In the genomic region with DNA sequence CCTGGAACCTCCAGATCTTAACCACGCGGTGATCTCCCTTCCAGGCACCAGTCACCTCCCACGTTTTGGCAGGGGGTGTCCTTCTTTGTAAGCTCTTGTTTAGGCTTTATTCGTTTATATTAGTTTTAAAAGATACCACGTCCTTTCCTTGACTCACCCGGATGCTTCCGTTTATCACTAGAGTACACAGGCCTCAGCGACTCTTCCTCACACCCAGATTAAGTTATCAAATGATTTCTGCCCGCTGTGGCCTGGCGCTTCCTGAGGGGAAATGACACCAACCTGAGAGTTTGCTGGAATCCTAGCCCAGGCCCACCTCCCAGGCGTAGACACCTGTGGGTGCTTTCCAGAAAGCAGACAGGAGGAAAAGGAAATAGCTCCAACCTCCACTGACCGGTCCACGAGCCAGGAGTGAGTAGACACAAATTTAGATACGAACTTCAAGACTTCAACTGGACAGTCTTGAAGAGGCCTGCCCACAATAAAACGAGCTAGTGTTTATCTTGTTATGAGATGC, we compare ENCODE assay signal across 9 cellular contexts. TPM values are rescaled to one million over a fixed set of nuclear protein-coding genes. Genes with fewer than 3 reads are reported as not detected.
A peak's percentile ranks its signal among the peaks of the same experiment; 100 is the strongest.
DNase-seq lines count a peak whose midpoint lies in the region; ATAC-seq and TF ChIP-seq lines count a peak whose summit lies in the region.
"Had no signal": no experiment of that assay in that cellular context is flagged by ENCODE, and none has a peak within 500 bp of the region (broad histone marks: within the 10 kb centered on the region; RNA-seq: fewer than 3 reads in every experiment).

No MANE protein-coding gene starts in this region.

- H3K36me3 ChIP-seq in mesenchymal stem cell (ENCODE audit: control insufficient read depth in 1 of 2, insufficient read depth in 2 of 2, low read depth in 1 of 2, low read length in 2 of 2) = no peaks in the 10 kb centered on the region

- H3K9me3 Mint-ChIP-seq in activated CD4-positive, alpha-beta T cell treated with anti-CD3 and anti-CD28 coated beads, Interleukin-2, amount 10 ng/mL, durations not matched to agents 24 days and 14 days = no peaks in the 10 kb centered on the region
- no peaks in the 10 kb centered on the region for H3K9me3 Mint-ChIP-seq in central memory CD8-positive, alpha-beta T cell
- H3K9me3 Mint-ChIP-seq in type B pancreatic cell = no peaks in the 10 kb centered on the region
- H3K9me3 Mint-ChIP-seq in activated CD8-positive, alpha-beta memory T cell treated with anti-CD3 and anti-CD28 coated beads, Interleukin-2, amount 10 ng/mL, durations not matched to agents 7 days and 5 days (ENCODE audit: low read depth) = no peaks in the 10 kb centered on the region

- H2AK5ac ChIP-seq in mesenchymal stem cell (ENCODE audit: low read length, severe bottlenecking) = peak overlapping the region; percentile 81

- no peak for ATAC-seq in central memory CD8-positive, alpha-beta T cell (replicated peaks; ENCODE audit: extremely low read depth, poor library complexity, severe bottlenecking)
- ATAC-seq in activated CD8-positive, alpha-beta memory T cell treated with anti-CD3 and anti-CD28 coated beads, Interleukin-2, amount 10 ng/mL, durations not matched to agents 7 days and 5 days = no peak

- no peak for TF ChIP-seq CTCF in type B pancreatic cell (conservative IDR thresholded peaks at IDR 0.05)

- H3K4me3 ChIP-seq in mesenchymal stem cell (ENCODE audit: insufficient read depth in 1 of 2, low read depth in 1 of 2, low read length in 2 of 2) = peak overlapping the region; percentile 64 to 95

- intact Hi-C loops in activated CD4-positive, alpha-beta T cell treated with anti-CD3 and anti-CD28 coated beads, Interleukin-2, amount 10 ng/mL, durations not matched to agents 24 days and 14 days (cut with micrococcal nuclease) = no loop called here

- no peak overlapping the region for H3K4ac ChIP-seq in mesenchymal stem cell (ENCODE audit: low read depth in 1 of 2, low read length in 2 of 2)

- H3K9ac ChIP-seq in mesenchymal stem cell (ENCODE audit: low read length) = peak overlapping the region; percentile 88

- peak overlapping the region in 1 of 2 experiments; percentile 93 for H2BK12ac ChIP-seq in mesenchymal stem cell (ENCODE audit: low read length in 2 of 2)

- no peak overlapping the region for H2BK15ac ChIP-seq in mesenchymal stem cell (ENCODE audit: low read depth, poor library complexity, severe bottlenecking)

- H3K27me3 Mint-ChIP-seq in activated CD4-positive, alpha-beta T cell treated with anti-CD3 and anti-CD28 coated beads, Interleukin-2, amount 10 ng/mL, durations not matched to agents 24 days and 14 days = peaks cover 47% of the 10 kb centered on the region
- H3K27me3 Mint-ChIP-seq in central memory CD8-positive, alpha-beta T cell = peaks cover 45% of the 10 kb centered on the region
- H3K27me3 Mint-ChIP-seq in type B pancreatic cell = peaks cover 10% of the 10 kb centered on the region
- H3K27me3 Mint-ChIP-seq in activated CD8-positive, alpha-beta memory T cell treated with anti-CD3 and anti-CD28 coated beads, Interleukin-2, amount 10 ng/mL, durations not matched to agents 7 days and 5 days = peaks cover 50% of the 10 kb centered on the region

- H3K4me3 Mint-ChIP-seq in activated CD4-positive, alpha-beta T cell treated with anti-CD3 and anti-CD28 coated beads, Interleukin-2, amount 10 ng/mL, durations not matched to agents 24 days and 14 days = peak overlapping the region; percentile 46
- peak overlapping the region; percentile 46 for H3K4me3 Mint-ChIP-seq in central memory CD8-positive, alpha-beta T cell
- H3K4me3 Mint-ChIP-seq in type B pancreatic cell = peak overlapping the region; percentile 84
- H3K4me3 Mint-ChIP-seq in activated CD8-positive, alpha-beta memory T cell treated with anti-CD3 and anti-CD28 coated beads, Interleukin-2, amount 10 ng/mL, durations not matched to agents 7 days and 5 days = no peak overlapping the region

- H3K27ac ChIP-seq in mesenchymal stem cell (ENCODE audit: low read length, poor library complexity, severe bottlenecking) = peak overlapping the region; percentile 83

- no peaks in the 10 kb centered on the region for H3K9me3 ChIP-seq in mesenchymal stem cell (ENCODE audit: control insufficient read depth, low read length)

- no peak overlapping the region for H3K23ac ChIP-seq in mesenchymal stem cell (ENCODE audit: low read length in 2 of 2)

- H3K4me1 Mint-ChIP-seq in activated CD4-positive, alpha-beta T cell treated with anti-CD3 and anti-CD28 coated beads, Interleukin-2, amount 10 ng/mL, durations not matched to agents 24 days and 14 days = peaks cover 11% of the 10 kb centered on the region
- peaks cover 4% of the 10 kb centered on the region for H3K4me1 Mint-ChIP-seq in central memory CD8-positive, alpha-beta T cell
- H3K4me1 Mint-ChIP-seq in type B pancreatic cell (ENCODE audit: unreplicated experiment) = peaks cover 27% of the 10 kb centered on the region
- peaks cover 9% of the 10 kb centered on the region for H3K4me1 Mint-ChIP-seq in activated CD8-positive, alpha-beta memory T cell treated with anti-CD3 and anti-CD28 coated beads, Interleukin-2, amount 10 ng/mL, durations not matched to agents 7 days and 5 days

- peak overlapping the region in 1 of 2 experiments; percentile 12 for H3K18ac ChIP-seq in mesenchymal stem cell (ENCODE audit: low read depth in 1 of 2, low read length in 2 of 2)

- 17% methylated on average over 14 of the region's 15 CpGs for WGBS in mesenchymal stem cell

- H4K91ac ChIP-seq in mesenchymal stem cell (ENCODE audit: low read length) = no peak overlapping the region

- H3K79me1 ChIP-seq in mesenchymal stem cell (replicated peaks; ENCODE audit: low read length, poor library complexity, severe bottlenecking) = no peaks in the 10 kb centered on the region

- H3K4me2 ChIP-seq in mesenchymal stem cell (ENCODE audit: low read length, poor library complexity, severe bottlenecking) = peak overlapping the region; percentile 92

- H2BK5ac ChIP-seq in mesenchymal stem cell (ENCODE audit: low read depth, low read length, poor library complexity, severe bottlenecking) = peak overlapping the region; percentile 99

- no peak overlapping the region for H3K27ac Mint-ChIP-seq in activated CD4-positive, alpha-beta T cell treated with anti-CD3 and anti-CD28 coated beads, Interleukin-2, amount 10 ng/mL, durations not matched to agents 24 days and 14 days
- no peak overlapping the region for H3K27ac Mint-ChIP-seq in central memory CD8-positive, alpha-beta T cell (ENCODE audit: low read depth)
- peak overlapping the region; percentile 8 for H3K27ac Mint-ChIP-seq in type B pancreatic cell
- H3K27ac Mint-ChIP-seq in activated CD8-positive, alpha-beta memory T cell treated with anti-CD3 and anti-CD28 coated beads, Interleukin-2, amount 10 ng/mL, durations not matched to agents 7 days and 5 days = no peak overlapping the region

- no peak for DNase-seq in activated CD4-positive, alpha-beta T cell treated with anti-CD3 and anti-CD28 coated beads, Interleukin-2, amount 10 ng/mL, durations not matched to agents 24 days and 14 days
- no peak for DNase-seq in activated CD4-positive, alpha-beta T cell treated with anti-CD3 and anti-CD28 coated beads for 48 hours
- no peak for DNase-seq in central memory CD8-positive, alpha-beta T cell (ENCODE audit: low spot score in 2 of 2)
- peak; percentile 36 for DNase-seq in mesenchymal stem cell
- DNase-seq in type B pancreatic cell (ENCODE audit: extremely low spot score, unreplicated experiment) = no peak
- no peak for DNase-seq in COLO668 (lab: John Stamatoyannopoulos, UW; ENCODE audit: unreplicated experiment)
- DNase-seq in activated CD8-positive, alpha-beta memory T cell treated with anti-CD3 and anti-CD28 coated beads, Interleukin-2, amount 10 ng/mL, durations not matched to agents 7 days and 5 days = no peak
- no peak for DNase-seq in NCI-H774 (lab: John Stamatoyannopoulos, UW)
- DNase-seq: HCEC 1CT had no signal

- CTCF ChIA-PET in activated CD8-positive, alpha-beta memory T cell treated with anti-CD3 and anti-CD28 coated beads, Interleukin-2, amount 10 ng/mL, durations not matched to agents 7 days and 5 days (lab: Charles Lee) = no interaction called here

- H2BK120ac ChIP-seq in mesenchymal stem cell (ENCODE audit: low read depth, low read length) = no peak overlapping the region

- no peak overlapping the region for H3K14ac ChIP-seq in mesenchymal stem cell (ENCODE audit: low read length in 2 of 2)

- H2AFZ ChIP-seq in mesenchymal stem cell (ENCODE audit: low read depth, low read length) = peak overlapping the region; percentile 77

- H4K8ac ChIP-seq in mesenchymal stem cell (ENCODE audit: low read length) = peak overlapping the region; percentile 75

- peaks cover 2% of the 10 kb centered on the region for H3K4me1 ChIP-seq in mesenchymal stem cell (ENCODE audit: control insufficient read depth, insufficient read depth, low read depth, low read length)

- no peaks in the 10 kb centered on the region for H3K27me3 ChIP-seq in mesenchymal stem cell (ENCODE audit: control insufficient read depth in 1 of 2, insufficient read depth in 1 of 2, low read length in 2 of 2)

- no peaks in the 10 kb centered on the region for H3K36me3 Mint-ChIP-seq in activated CD4-positive, alpha-beta T cell treated with anti-CD3 and anti-CD28 coated beads, Interleukin-2, amount 10 ng/mL, durations not matched to agents 24 days and 14 days (ENCODE audit: low read depth)
- no peaks in the 10 kb centered on the region for H3K36me3 Mint-ChIP-seq in central memory CD8-positive, alpha-beta T cell (ENCODE audit: insufficient read depth)
- no peaks in the 10 kb centered on the region for H3K36me3 Mint-ChIP-seq in type B pancreatic cell
- H3K36me3 Mint-ChIP-seq in activated CD8-positive, alpha-beta memory T cell treated with anti-CD3 and anti-CD28 coated beads, Interleukin-2, amount 10 ng/mL, durations not matched to agents 7 days and 5 days = no peaks in the 10 kb centered on the region

RNA-seq across cellular contexts. Expression of a gene that starts 0.8 kb away (rescaled TPM):
- not detected in 2 replicates for total RNA-seq in activated CD4-positive, alpha-beta T cell treated with anti-CD3 and anti-CD28 coated beads, Interleukin-2, amount 10 ng/mL, durations not matched to agents 24 days and 14 days
- polyA plus RNA-seq in mesenchymal stem cell (2013, experiment 1 of 2) = 0.62 TPM
- polyA plus RNA-seq in mesenchymal stem cell (2013, experiment 2 of 2) = 0.73 TPM
- total RNA-seq in type B pancreatic cell (ENCODE audit: low replicate concordance) = 1.4 and 10.3 TPM in 2 replicates
- total RNA-seq in activated CD8-positive, alpha-beta memory T cell treated with anti-CD3 and anti-CD28 coated beads, Interleukin-2, amount 10 ng/mL, durations not matched to agents 7 days and 5 days = not detected
